8 cellular contexts compared by ENCODE assay signal in the genomic region with DNA sequence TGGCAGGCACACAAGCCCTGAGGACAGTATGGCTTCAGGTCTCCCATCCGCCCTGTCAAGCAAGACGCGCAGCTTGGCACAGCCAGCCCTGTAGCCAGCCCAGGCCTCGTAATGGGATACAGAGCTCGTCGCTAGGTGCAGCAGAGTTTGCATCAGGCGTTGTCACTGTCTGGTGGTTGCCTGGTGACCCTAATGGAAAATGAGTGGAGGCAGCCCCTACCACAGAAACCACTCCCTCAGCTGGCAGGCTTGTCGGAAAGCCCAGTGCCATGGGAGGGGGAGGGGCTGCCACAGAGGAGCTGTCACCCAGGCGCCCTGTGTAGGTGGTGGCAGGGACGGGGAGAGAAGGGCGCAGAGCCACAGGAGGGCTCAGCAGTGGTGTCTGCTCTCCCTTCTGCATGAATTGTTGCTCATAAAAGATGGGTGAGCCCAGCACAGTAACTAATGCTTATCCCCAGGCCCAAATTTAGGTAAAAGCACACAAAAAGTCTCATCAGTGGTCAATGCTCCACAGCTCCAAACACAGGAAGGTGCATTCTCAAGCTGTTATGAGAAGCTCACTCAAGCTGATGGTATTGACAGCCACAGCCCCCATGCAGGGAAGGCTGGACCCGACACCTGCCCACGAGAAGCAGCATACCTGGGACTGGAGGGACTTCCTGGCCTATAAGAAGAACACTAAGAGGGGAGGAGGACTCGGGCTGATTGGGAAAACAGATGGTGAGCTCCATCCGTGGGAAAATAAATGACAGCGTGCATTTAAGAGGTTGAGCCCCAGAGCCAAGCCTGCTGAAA.
A peak's percentile ranks its signal among the peaks of the same experiment; 100 is the strongest.
DNase-seq lines count a peak whose midpoint lies in the region; ATAC-seq, FAIRE-seq and TF ChIP-seq lines count a peak whose summit lies in the region.

No MANE protein-coding gene starts in this region.

- H3K27ac Mint-ChIP-seq in CD4-positive, CD25-positive, alpha-beta regulatory T cell = peak overlapping the region; percentile 80 to 91 (median 82)

- intact Hi-C loops in kidney (cut with DNase I) = no loop called here

- H3K27me3 Mint-ChIP-seq in CD4-positive, CD25-positive, alpha-beta regulatory T cell = no peaks in the 10 kb centered on the region

- peaks cover 26% of the 10 kb centered on the region for H3K4me1 ChIP-seq in CD4-positive, CD25-positive, alpha-beta regulatory T cell (ENCODE audit: control insufficient read depth, insufficient read depth, low read length, poor library complexity, severe bottlenecking)
- H3K4me1 ChIP-seq in kidney (ENCODE audit: control insufficient read depth in 1 of 2, insufficient read depth in 1 of 2, low read depth in 1 of 2, low read length in 2 of 2) = peaks cover 9 to 14% of the 10 kb centered on the region in 2 donors

- no peaks in the 10 kb centered on the region for H3K27me3 ChIP-seq in CD4-positive, CD25-positive, alpha-beta regulatory T cell (ENCODE audit: control insufficient read depth, insufficient read depth, low read length)

- peak overlapping the region; percentile 41 for H3K27ac ChIP-seq in CD4-positive, CD25-positive, alpha-beta regulatory T cell (ENCODE audit: insufficient read depth, low read length, poor library complexity, severe bottlenecking)
- H3K27ac ChIP-seq in kidney (ENCODE audit: low read depth in 2 of 2, low read length in 2 of 2) = no peak overlapping the region

- H3K4me3 ChIP-seq in CD4-positive, CD25-positive, alpha-beta regulatory T cell (ENCODE audit: low read depth, low read length) = peak overlapping the region; percentile 66
- no peak overlapping the region for H3K4me3 ChIP-seq in kidney (ENCODE audit: low read length in 2 of 2)

- DNase-seq in CD4-positive, CD25-positive, alpha-beta regulatory T cell = peak; percentile 75 to 83 (median 80)
- peak; percentile 62 for DNase-seq in NCI-H1417 treated with DMSO at 0.1 percent for 48 hours (lab: John Stamatoyannopoulos, UW)
- DNase-seq in activated CD8-positive, alpha-beta memory T cell treated with anti-CD3 and anti-CD28 coated beads for 4 hours (ENCODE audit: low read depth in 2 of 2) = peak; percentile 86 to 93
- peak; percentile 68 for DNase-seq in kidney
- peak; percentile 81 for DNase-seq in stimulated activated CD8-positive, alpha-beta memory T cell treated with anti-CD3 and anti-CD28 coated beads, Interleukin-7, amount 100 ng/mL, for 24 hours (ENCODE audit: low read depth)
- no peak for DNase-seq in OCI-M1 (lab: John Stamatoyannopoulos, UW)

- peak; percentile 86 to 89 for ATAC-seq in CD4-positive, CD25-positive, alpha-beta regulatory T cell (ENCODE audit: low read depth in 2 of 2)
- ATAC-seq in HG02623 (IDR thresholded peaks at IDR 0.05; ENCODE audit: unreplicated experiment) (no peak), HG03108 (IDR thresholded peaks at IDR 0.05; ENCODE audit: unreplicated experiment) (no peak)

- H3K4me1 Mint-ChIP-seq in CD4-positive, CD25-positive, alpha-beta regulatory T cell = peaks cover 28 to 66% (median 35%) of the 10 kb centered on the region in 4 donors

- H3K9me3 Mint-ChIP-seq in CD4-positive, CD25-positive, alpha-beta regulatory T cell = no peaks in the 10 kb centered on the region

- FAIRE-seq in kidney (lab: Jason Lieb, UNC) = no peak

- no peaks in the 10 kb centered on the region for H3K36me3 ChIP-seq in CD4-positive, CD25-positive, alpha-beta regulatory T cell (ENCODE audit: control insufficient read depth, insufficient read depth, low read length)
- H3K36me3 ChIP-seq in kidney (ENCODE audit: control insufficient read depth in 1 of 2, insufficient read depth in 2 of 2, low read length in 2 of 2) = no peaks in the 10 kb centered on the region

- H3K9ac ChIP-seq in kidney (ENCODE audit: low read length in 2 of 2) = no peak overlapping the region

- TF ChIP-seq CTCF in kidney (IDR thresholded peaks at IDR 0.05; ENCODE audit: borderline replicate concordance, extremely low read depth, insufficient read depth) = no peak

- no peaks in the 10 kb centered on the region for H3K36me3 Mint-ChIP-seq in CD4-positive, CD25-positive, alpha-beta regulatory T cell

- H3K4me3 Mint-ChIP-seq in CD4-positive, CD25-positive, alpha-beta regulatory T cell = peak overlapping the region; percentile 28 to 75 (median 66)

- H3K9me3 ChIP-seq in CD4-positive, CD25-positive, alpha-beta regulatory T cell (ENCODE audit: control insufficient read depth in 2 of 2, low read length in 2 of 2) = no peaks in the 10 kb centered on the region
- H3K9me3 ChIP-seq in kidney (ENCODE audit: control insufficient read depth in 1 of 2, low read length in 2 of 2) = no peaks in the 10 kb centered on the region

Comparison
In these comparisons a context has a peak if more than half of its experiments do, and no peak if none do; other contexts are left out.
1. ATAC-seq: peak in CD4-positive, CD25-positive, alpha-beta regulatory T cell (2 of 2); none in HG02623 (single experiment) and HG03108 (single experiment).